15 cellular contexts compared by ENCODE assay signal in genomic region chr14:100604126-100604501, GRCh38.
"Had no signal": no experiment of that assay in that cellular context is flagged by ENCODE, and none has a peak within 500 bp of the region (broad histone marks: within the 10 kb centered on the region; RNA-seq: fewer than 3 reads in every experiment).

No MANE protein-coding gene starts in this region.

- H3K4me3 ChIP-seq: esophagus squamous epithelium, heart right ventricle, left ventricle myocardium inferior, skin epidermis, tibial nerve, vagina had no signal

- DNase-seq: activated CD4-positive, alpha-beta memory T cell treated with anti-CD3 and anti-CD28 coated beads, Interleukin-2, amount 10 ng/mL, durations not matched to agents 7 days and 5 days; activated CD4-positive, alpha-beta T cell treated with anti-CD3 and anti-CD28 coated beads for 48 hours; activated CD8-positive, alpha-beta memory T cell treated with anti-CD3 and anti-CD28 coated beads, Interleukin-2, amount 10 ng/mL, durations not matched to agents 7 days and 5 days; activated gamma-delta T cell; effector memory CD4-positive, alpha-beta T cell; esophagus squamous epithelium; heart right ventricle; kidney glomerular epithelial cell; left ventricle myocardium inferior; retina had no signal

- H3K27me3 ChIP-seq: neutrophil, vagina had no signal

- H3K36me3 ChIP-seq: esophagus squamous epithelium, heart right ventricle, left ventricle myocardium inferior, neutrophil, tibial nerve, vagina had no signal

- H3K4me1 ChIP-seq: esophagus squamous epithelium, left ventricle myocardium inferior, tibial nerve, vagina had no signal

- H3K9me3 ChIP-seq: neutrophil, vagina had no signal

- H3K27ac ChIP-seq: esophagus squamous epithelium, heart right ventricle, left ventricle myocardium inferior, neutrophil, skin epidermis, tibial nerve, vagina had no signal

- ATAC-seq: activated CD8-positive, alpha-beta memory T cell treated with anti-CD3 and anti-CD28 coated beads, Interleukin-2, amount 10 ng/mL, durations not matched to agents 7 days and 5 days; WTC11 had no signal
